16 cellular contexts compared by ENCODE assay signal in the genomic region with DNA sequence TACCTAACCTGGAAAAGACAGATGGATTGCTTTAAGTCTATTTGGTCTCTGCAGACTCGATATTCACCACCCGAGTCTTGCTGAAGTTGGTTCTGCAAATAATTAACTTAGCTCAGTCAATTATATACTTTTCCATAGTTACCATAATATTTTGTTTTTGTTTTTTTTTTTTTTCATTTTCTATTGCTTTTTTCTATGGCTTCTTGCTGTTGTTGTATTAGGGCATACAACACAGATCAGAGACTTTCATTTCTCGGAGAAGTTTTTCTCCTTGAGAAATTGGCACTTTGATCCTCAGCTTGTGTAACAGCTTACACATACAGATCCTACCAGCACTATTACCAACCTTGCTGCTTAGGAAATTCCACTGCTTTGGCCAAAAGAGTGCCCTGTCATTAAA.
"Had no signal": no experiment of that assay in that cellular context is flagged by ENCODE, and none has a peak within 500 bp of the region (broad histone marks: within the 10 kb centered on the region; RNA-seq: fewer than 3 reads in every experiment).

No MANE protein-coding gene starts in this region.

- H3K9me3 ChIP-seq: esophagus squamous epithelium, ovary, sigmoid colon, spleen had no signal

- H3K4me1 Mint-ChIP-seq: activated naive CD8-positive, alpha-beta T cell treated with anti-CD3 and anti-CD28 coated beads, Interleukin-2, amount 10 ng/mL, durations not matched to agents 7 days and 5 days; central memory CD8-positive, alpha-beta T cell; naive thymus-derived CD8-positive, alpha-beta T cell had no signal

- DNase-seq: activated CD4-positive, alpha-beta T cell treated with anti-CD3 and anti-CD28 coated beads, Interleukin-2, amount 50 U/mL, for 1 hour; activated gamma-delta T cell; activated naive CD8-positive, alpha-beta T cell treated with anti-CD3 and anti-CD28 coated beads, Interleukin-2, amount 10 ng/mL, durations not matched to agents 7 days and 5 days; aorta; effector CD4-positive, alpha-beta T cell; esophagus squamous epithelium; islet precursor cell; mesendoderm; naive thymus-derived CD8-positive, alpha-beta T cell; ovary; sigmoid colon; spleen; stimulated activated CD4-positive, alpha-beta T cell treated with anti-CD3 and anti-CD28 coated beads, Interleukin-4, amount 100 ng/mL, for 4 hours had no signal

- H3K9me3 Mint-ChIP-seq: activated naive CD8-positive, alpha-beta T cell treated with anti-CD3 and anti-CD28 coated beads, Interleukin-2, amount 10 ng/mL, durations not matched to agents 7 days and 5 days; central memory CD8-positive, alpha-beta T cell; naive thymus-derived CD8-positive, alpha-beta T cell; stimulated activated memory B cell treated with anti-CD40 and anti-IgM and Interleukin-4, amounts not matched to agents 10 μg/mL and 1 μg/mL and 100 μg/mL, for 72 hours had no signal

- H3K27me3 Mint-ChIP-seq: activated naive CD8-positive, alpha-beta T cell treated with anti-CD3 and anti-CD28 coated beads, Interleukin-2, amount 10 ng/mL, durations not matched to agents 7 days and 5 days; central memory CD8-positive, alpha-beta T cell; naive thymus-derived CD8-positive, alpha-beta T cell; stimulated activated memory B cell treated with anti-CD40 and anti-IgM and Interleukin-4, amounts not matched to agents 10 μg/mL and 1 μg/mL and 100 μg/mL, for 72 hours had no signal

- H3K27ac Mint-ChIP-seq: activated naive CD8-positive, alpha-beta T cell treated with anti-CD3 and anti-CD28 coated beads, Interleukin-2, amount 10 ng/mL, durations not matched to agents 7 days and 5 days; naive thymus-derived CD8-positive, alpha-beta T cell; stimulated activated memory B cell treated with anti-CD40 and anti-IgM and Interleukin-4, amounts not matched to agents 10 μg/mL and 1 μg/mL and 100 μg/mL, for 72 hours had no signal

- H3K27ac ChIP-seq: coronary artery, esophagus squamous epithelium, ovary, spleen had no signal

- H3K4me1 ChIP-seq: esophagus squamous epithelium, spleen had no signal

- H3K4me3 ChIP-seq: coronary artery, esophagus squamous epithelium, ovary, sigmoid colon, spleen had no signal

- H3K36me3 ChIP-seq: ovary, sigmoid colon had no signal

- H3K27me3 ChIP-seq: esophagus squamous epithelium, ovary, sigmoid colon, spleen had no signal

- H3K4me3 Mint-ChIP-seq: activated naive CD8-positive, alpha-beta T cell treated with anti-CD3 and anti-CD28 coated beads, Interleukin-2, amount 10 ng/mL, durations not matched to agents 7 days and 5 days; central memory CD8-positive, alpha-beta T cell; naive thymus-derived CD8-positive, alpha-beta T cell; stimulated activated memory B cell treated with anti-CD40 and anti-IgM and Interleukin-4, amounts not matched to agents 10 μg/mL and 1 μg/mL and 100 μg/mL, for 72 hours had no signal

- ATAC-seq: naive thymus-derived CD8-positive, alpha-beta T cell; stimulated activated memory B cell treated with anti-CD40 and anti-IgM and Interleukin-4, amounts not matched to agents 10 μg/mL and 1 μg/mL and 100 μg/mL, for 72 hours had no signal
